In the genomic region with DNA sequence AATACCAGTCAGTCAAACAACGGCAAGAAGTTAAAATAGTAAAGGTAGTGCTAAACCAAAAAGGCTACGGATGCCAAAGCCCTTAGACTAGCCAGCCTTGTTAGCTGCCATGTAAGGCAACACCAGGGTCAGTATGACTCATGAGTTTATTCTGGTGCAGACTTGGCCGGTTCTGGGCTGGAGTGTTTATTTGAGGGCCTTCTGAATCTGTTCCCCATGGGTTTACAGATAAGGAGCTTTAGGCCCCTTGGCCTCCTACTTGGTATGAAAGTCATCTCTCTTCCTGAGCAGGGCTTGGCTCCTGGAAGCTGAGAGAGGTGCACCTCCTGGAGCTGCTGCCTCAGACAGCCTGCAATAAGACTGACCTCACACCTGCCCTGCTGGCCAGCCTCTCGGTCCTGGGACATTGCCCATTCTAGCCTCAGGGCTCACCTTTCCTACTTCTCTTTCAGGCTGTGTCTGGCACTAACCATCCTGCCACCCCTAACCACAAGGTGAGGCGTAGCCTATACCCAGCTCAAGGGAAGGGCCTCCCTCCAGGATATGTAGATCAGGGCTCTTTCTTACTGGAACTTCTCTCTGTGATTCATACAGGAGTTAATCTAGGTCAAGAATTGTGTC, we compare ENCODE assay signal across 11 cellular contexts. TPM values are rescaled to one million over a fixed set of nuclear protein-coding genes. Genes with fewer than 3 reads are reported as not detected.
DNase-seq lines count a peak whose midpoint lies in the region; ATAC-seq and TF ChIP-seq lines count a peak whose summit lies in the region.
"Had no signal": no experiment of that assay in that cellular context is flagged by ENCODE, and none has a peak within 500 bp of the region (broad histone marks: within the 10 kb centered on the region; RNA-seq: fewer than 3 reads in every experiment).

No MANE protein-coding gene starts in this region.

- ATAC-seq in HG03378 (IDR thresholded peaks at IDR 0.05; ENCODE audit: unreplicated experiment) (peak; percentile 37), left lung (peak; percentile 94)

- H3K9me3 ChIP-seq in breast epithelium = no peaks in the 10 kb centered on the region
- no peaks in the 10 kb centered on the region for H3K9me3 ChIP-seq in left lung

- peaks cover 0 to 2% of the 10 kb centered on the region in 2 donors for H3K36me3 Mint-ChIP-seq in CD14-positive monocyte

- H3K4me3 Mint-ChIP-seq in CD14-positive monocyte = peak overlapping the region in 1 of 2 donors; percentile 28

- H3K4me1 ChIP-seq in ACC112 (ENCODE audit: control insufficient read depth, insufficient read depth, low read length, unreplicated experiment) (peaks cover 16% of the 10 kb centered on the region), breast epithelium (peaks cover 0 to 11% of the 10 kb centered on the region in 2 donors), left lung (no peaks in the 10 kb centered on the region)

- H3K4me3 ChIP-seq in ACC112 (ENCODE audit: low read depth, low read length) = no peak overlapping the region
- H3K4me3 ChIP-seq in breast epithelium = no peak overlapping the region
- H3K4me3 ChIP-seq in left lung = no peak overlapping the region
- H3K4me3 ChIP-seq: skin epidermis had no signal

- H2AFZ ChIP-seq in ACC112 (ENCODE audit: low read length, unreplicated experiment) = peak overlapping the region; percentile 79

- no peak overlapping the region for H3K27ac Mint-ChIP-seq in CD14-positive monocyte

- no peak for TF ChIP-seq POLR2A in breast epithelium (IDR thresholded peaks at IDR 0.05)

- H3K27me3 ChIP-seq in ACC112 (ENCODE audit: insufficient read depth, low read length) (0 out of 2 replicates have a peak, but pooled peaks cover 3% of the 10 kb centered on the region), breast epithelium (no peaks in the 10 kb centered on the region), left lung (no peaks in the 10 kb centered on the region)

- TF ChIP-seq CTCF in breast epithelium (IDR thresholded peaks at IDR 0.05) (no peak), left lung (IDR thresholded peaks at IDR 0.05) (no peak), CD14-positive monocyte (IDR thresholded peaks at IDR 0.05) (no peak)

- H3K27ac ChIP-seq in ACC112 (ENCODE audit: low read depth, low read length) (peak overlapping the region; percentile 46), breast epithelium (peak overlapping the region; percentile 71 to 82), left lung (peak overlapping the region; percentile 15 to 64)

- H3K9me3 Mint-ChIP-seq in CD14-positive monocyte = peaks cover 0 to 3% (median 0%) of the 10 kb centered on the region in 7 donors

- DNase-seq in breast epithelium (ENCODE audit: low spot score in 2 of 2) (peak in 1 of 2 donors; percentile 48), left lung (peak in 1 of 2 donors; percentile 60), CD14-positive monocyte (ENCODE audit: low spot score) (no peak), AML-193 (lab: John Stamatoyannopoulos, UW) (no peak), NCI-H128 (lab: John Stamatoyannopoulos, UW; ENCODE audit: unreplicated experiment) (no peak), NCI-H2227 (lab: John Stamatoyannopoulos, UW; ENCODE audit: unreplicated experiment) (no peak)
- DNase-seq: H7 had no signal

- intact Hi-C loops in breast epithelium (cut with DNase I; ENCODE audit: low total_unique reads) (no loop called here), left lung (cut with DNase I) (no loop called here), CD14-positive monocyte (cut with micrococcal nuclease) (no loop called here)

- H3K36me3 ChIP-seq in ACC112 (ENCODE audit: insufficient read depth, low read length) = no peaks in the 10 kb centered on the region
- H3K36me3 ChIP-seq in breast epithelium = no peaks in the 10 kb centered on the region
- no peaks in the 10 kb centered on the region for H3K36me3 ChIP-seq in left lung

- H3K4me1 Mint-ChIP-seq in CD14-positive monocyte = peaks cover 27% of the 10 kb centered on the region

- peaks cover 14 to 30% (median 16%) of the 10 kb centered on the region in 3 donors for H3K27me3 Mint-ChIP-seq in CD14-positive monocyte (ENCODE audit: low read depth in 3 of 3)

- no peaks in the 10 kb centered on the region for H3K79me2 ChIP-seq in ACC112 (ENCODE audit: control insufficient read depth, insufficient read depth, low read length, unreplicated experiment)

RNA-seq across cellular contexts. Expression of gene RTP1, which starts 10.4 kb away (rescaled TPM):
- total RNA-seq in breast epithelium = not detected
- total RNA-seq in left lung = not detected
- not detected for polyA plus RNA-seq in CD14-positive monocyte
- polyA plus RNA-seq: BJ had no signal

RNA-seq across cellular contexts. Expression of gene RPL39L, which starts 47.6 kb away (rescaled TPM):
- 10 to 100 TPM in 2 of 3 donors, 1 to 10 TPM in 1; 5.4 to 15.4 (median 14.6) TPM for total RNA-seq in breast epithelium
- total RNA-seq in left lung = 1 to 10 TPM; 7.4 to 8.2 TPM
- polyA plus RNA-seq in CD14-positive monocyte = 1 to 10 TPM; 3.1 to 3.4 TPM
